In the genomic region with DNA sequence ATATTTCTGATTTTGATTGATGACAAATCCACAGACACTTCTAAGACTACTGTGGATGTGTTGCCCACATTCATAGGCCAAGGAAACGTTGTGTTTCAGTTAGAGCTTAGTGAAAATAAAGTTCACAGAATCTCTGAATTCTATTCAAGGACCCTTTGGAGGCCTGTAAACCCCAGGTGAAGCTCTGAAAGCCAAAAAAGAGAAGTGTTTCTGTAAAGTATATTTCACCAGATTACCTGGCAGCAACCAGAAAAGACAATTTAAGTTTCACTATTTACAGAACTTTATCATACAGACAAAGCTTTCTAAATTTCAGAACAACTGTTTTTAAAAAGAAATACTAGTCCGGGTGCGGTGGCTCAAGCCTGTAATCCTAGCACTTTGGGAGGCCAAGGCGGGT, we compare ENCODE assay signal across 11 cellular contexts. TPM values are rescaled to one million over a fixed set of nuclear protein-coding genes. Genes with fewer than 3 reads are reported as not detected.
DNase-seq lines count a peak whose midpoint lies in the region; ATAC-seq and TF ChIP-seq lines count a peak whose summit lies in the region.
"Had no signal": no experiment of that assay in that cellular context is flagged by ENCODE, and none has a peak within 500 bp of the region (broad histone marks: within the 10 kb centered on the region; RNA-seq: fewer than 3 reads in every experiment).

No MANE protein-coding gene starts in this region.

- H2BK120ac ChIP-seq in trophoblast cell (ENCODE audit: insufficient read depth, low read length, poor library complexity): no peak overlapping the region

- H2AFZ ChIP-seq in MM.1S (ENCODE audit: low read length) (no peak overlapping the region), mammary epithelial cell (ENCODE audit: low read depth, low read length) (no peak overlapping the region), trophoblast cell (ENCODE audit: insufficient read depth, low read length, poor library complexity) (no peak overlapping the region)

- H3K9ac ChIP-seq in MM.1S (ENCODE audit: low read length) (no peak overlapping the region), mammary epithelial cell (ENCODE audit: insufficient read depth, low read length) (no peak overlapping the region), trophoblast cell (ENCODE audit: low read length) (no peak overlapping the region)

- 91% methylated on average over 4 of the region's 4 CpGs for WGBS in mammary epithelial cell (ENCODE audit: low coverage, missing lambda C conversion rate)
- WGBS in trophoblast cell (ENCODE audit: extremely low coverage, insufficient coverage, insufficient read length): no CpG with 5 or more reads among the region's 4 CpGs
- 53 to 77% (median 72%) methylated on average over 4 of the region's 4 CpGs for WGBS in spleen, 5 donors

- peaks cover 11% of the 10 kb centered on the region; the same call in 1 of the 2 replicates for H3K4me1 ChIP-seq in MM.1S (ENCODE audit: low read length)
- peaks cover 14% of the 10 kb centered on the region for H3K4me1 ChIP-seq in mammary epithelial cell (ENCODE audit: insufficient read depth, low read length)
- H3K4me1 ChIP-seq in trophoblast cell (ENCODE audit: control insufficient read depth in 1 of 2, insufficient read depth in 2 of 2, low read length in 2 of 2): no peaks in the 10 kb centered on the region
- peaks cover 17 to 62% (median 41%) of the 10 kb centered on the region in 6 donors for H3K4me1 ChIP-seq in spleen

- in situ Hi-C loops in mammary epithelial cell (cut with MboI; ENCODE audit: low sequenced_read_pairs in 2 of 2): no loop called here

- H3K9me2 ChIP-seq in MM.1S (replicated peaks; ENCODE audit: insufficient read depth, low read length): no peaks in the 10 kb centered on the region

- no peak overlapping the region for H4K8ac ChIP-seq in trophoblast cell (ENCODE audit: low read depth, low read length)

- H3K27ac ChIP-seq in MM.1S (ENCODE audit: low read length) (no peak overlapping the region), mammary epithelial cell (ENCODE audit: insufficient read depth, low read depth, low read length) (no peak overlapping the region), trophoblast cell (ENCODE audit: low read depth, low read length) (no peak overlapping the region), spleen (peak overlapping the region in 4 of 8 donors; percentile 6 to 96 (median 55))
- H3K27ac ChIP-seq: right atrium auricular region had no signal

- no peak overlapping the region for H2BK5ac ChIP-seq in trophoblast cell (ENCODE audit: low read depth, low read length, poor library complexity)

- H3K36me3 ChIP-seq in MM.1S (replicated peaks; ENCODE audit: insufficient read depth, low read length): peaks cover 12% of the 10 kb centered on the region; the same call in 1 of the 2 replicates
- H3K36me3 ChIP-seq in mammary epithelial cell (ENCODE audit: insufficient read depth, low read length): peaks cover 9% of the 10 kb centered on the region
- H3K36me3 ChIP-seq in trophoblast cell (ENCODE audit: control insufficient read depth in 1 of 2, insufficient read depth in 2 of 2, low read length in 2 of 2): peaks cover 10 to 11% of the 10 kb centered on the region in 2 experiments
- H3K36me3 ChIP-seq in spleen: peaks cover 0 to 39% (median 23%) of the 10 kb centered on the region in 6 donors

- CTCF ChIA-PET in mammary epithelial cell (lab: Charles Lee; ENCODE audit: low non-redundant PET): no interaction called here

- no peak overlapping the region for H3K14ac ChIP-seq in trophoblast cell (ENCODE audit: low read length)

- no peak overlapping the region for H2AK5ac ChIP-seq in trophoblast cell (ENCODE audit: low read length)

- intact Hi-C loops in mammary epithelial cell (cut with micrococcal nuclease): no loop called here
- intact Hi-C loops in spleen (cut with DNase I; ENCODE audit: low total_unique reads): no loop called here

- no peaks in the 10 kb centered on the region for H3K27me3 ChIP-seq in MM.1S (replicated peaks; ENCODE audit: insufficient read depth, low read length)
- no peaks in the 10 kb centered on the region for H3K27me3 ChIP-seq in mammary epithelial cell (ENCODE audit: insufficient read depth, low read length)
- H3K27me3 ChIP-seq in trophoblast cell (ENCODE audit: insufficient read depth, low read length): no peaks in the 10 kb centered on the region
- H3K27me3 ChIP-seq in spleen (replicated peaks in 1 of 7): no peaks in the 10 kb centered on the region
- H3K27me3 ChIP-seq: right atrium auricular region had no signal

- peak overlapping the region; percentile 39; the same call in 1 of the 2 replicates for H3K4me2 ChIP-seq in MM.1S (ENCODE audit: low read depth, low read length)
- peak overlapping the region; percentile 10 for H3K4me2 ChIP-seq in mammary epithelial cell (ENCODE audit: insufficient read depth, low read depth, low read length)
- H3K4me2 ChIP-seq in trophoblast cell (ENCODE audit: low read length): no peak overlapping the region

- H4K20me1 ChIP-seq in MM.1S (ENCODE audit: insufficient read depth, low read length): peaks cover 3% of the 10 kb centered on the region; the same call in 1 of the 2 replicates
- no peaks in the 10 kb centered on the region for H4K20me1 ChIP-seq in mammary epithelial cell (ENCODE audit: insufficient read depth, low read length)

- TF ChIP-seq POLR2A in spleen (IDR thresholded peaks at IDR 0.05): no peak

- no peak overlapping the region for H3K23ac ChIP-seq in trophoblast cell (ENCODE audit: low read length)

- no TSS peak for BruUV-seq in mammary epithelial cell (replicated peaks; lab: Mats Ljungman, UMichigan)

- no peak for DNase-seq in MM.1S
- no peak for DNase-seq in mammary epithelial cell
- no peak for DNase-seq in trophoblast cell
- DNase-seq in AG08395 (ENCODE audit: low spot score): no peak
- no peak for DNase-seq in spleen
- DNase-seq: activated CD4-positive, alpha-beta T cell treated with anti-CD3 and anti-CD28 coated beads, Interleukin-2, amount 50 U/mL, for 48 hours; NCI-H2081 treated with DMSO at 0.1 percent for 48 hours had no signal

- peaks cover 10% of the 10 kb centered on the region for H3K79me1 ChIP-seq in trophoblast cell (ENCODE audit: low read length)

- H3K4me3 ChIP-seq in GM12875 (ENCODE audit: low read depth, low read length): peak overlapping the region; percentile 38
- H3K4me3 ChIP-seq in MM.1S (ENCODE audit: low read length): no peak overlapping the region
- H3K4me3 ChIP-seq in mammary epithelial cell (replicated peaks in 1 of 3; ENCODE audit: insufficient read depth in 1 of 3, low read depth in 2 of 3, low read length in 3 of 3): no peak overlapping the region
- no peak overlapping the region for H3K4me3 ChIP-seq in trophoblast cell (ENCODE audit: low read depth, low read length)
- peak overlapping the region in 2 of 8 donors; percentile 92 to 96 for H3K4me3 ChIP-seq in spleen
- H3K4me3 ChIP-seq: right atrium auricular region had no signal

- H3K9me3 ChIP-seq in MM.1S (replicated peaks; ENCODE audit: insufficient read depth, low read length) (no peaks in the 10 kb centered on the region), mammary epithelial cell (replicated peaks; ENCODE audit: insufficient read depth, low read length) (no peaks in the 10 kb centered on the region), trophoblast cell (ENCODE audit: insufficient read depth, low read depth, low read length) (no peaks in the 10 kb centered on the region), spleen (no peaks in the 10 kb centered on the region)
- H3K9me3 ChIP-seq: right atrium auricular region had no signal

- H2BK12ac ChIP-seq in trophoblast cell (ENCODE audit: low read length): no peak overlapping the region

- H3K4ac ChIP-seq in trophoblast cell (ENCODE audit: low read depth, low read length): peak overlapping the region; percentile 69

- TF ChIP-seq CTCF in GM12875 (IDR thresholded peaks at IDR 0.05; ENCODE audit: borderline replicate concordance, insufficient read depth, low read depth, low read length) (no peak), MM.1S (IDR thresholded peaks at IDR 0.05; ENCODE audit: low read length) (no peak), mammary epithelial cell (conservative IDR thresholded peaks at IDR 0.05 in 1 of 2, IDR thresholded peaks at IDR 0.05 in 1 of 2; ENCODE audit: extremely low read depth in 1 of 2, insufficient read depth in 1 of 2, low read depth in 1 of 2, low read length in 2 of 2) (no peak), spleen (IDR thresholded peaks at IDR 0.05 in 8 of 11, conservative IDR thresholded peaks at IDR 0.05 in 3 of 11) (no peak)

- H4K91ac ChIP-seq in trophoblast cell (ENCODE audit: low read depth, low read length): no peak overlapping the region

- H3K79me2 ChIP-seq in MM.1S (ENCODE audit: low read length): peaks cover 70% of the 10 kb centered on the region
- peaks cover 63% of the 10 kb centered on the region for H3K79me2 ChIP-seq in mammary epithelial cell (ENCODE audit: insufficient read depth, low read length)
- peaks cover 13% of the 10 kb centered on the region for H3K79me2 ChIP-seq in trophoblast cell (ENCODE audit: control insufficient read depth, insufficient read depth, low read length, poor library complexity)

- no peak overlapping the region for H4K12ac ChIP-seq in trophoblast cell (ENCODE audit: low read depth, low read length)

- 0 out of 2 replicates have a peak, but pooled peaks cover 6% of the 10 kb centered on the region for H3F3A ChIP-seq in MM.1S (ENCODE audit: insufficient read depth, low read length)

- no peak overlapping the region for H3K18ac ChIP-seq in trophoblast cell (ENCODE audit: low read length)

- ATAC-seq in GM21515 (IDR thresholded peaks at IDR 0.05; ENCODE audit: unreplicated experiment): no peak
- ATAC-seq in GM21447 (IDR thresholded peaks at IDR 0.05; ENCODE audit: unreplicated experiment): no peak

- dilution Hi-C loops in mammary epithelial cell (cut with HindIII; ENCODE audit: low sequenced_read_pairs): no loop called here

RNA-seq across cellular contexts. Expression of a gene that starts 2.6 kb away (rescaled TPM):
- total RNA-seq in mammary epithelial cell (10 to 100 TPM; 28.3 to 42.4 TPM), spleen (10 to 100 TPM; 42.2 to 58.3 (median 52.5) TPM)
- polyA plus RNA-seq in mammary epithelial cell (17.8 TPM), spleen (10 to 100 TPM in 2 of 3 donors, 1 to 10 TPM in 1; 9.5 to 13.8 (median 11.5) TPM)
- 36.2 TPM for polyA minus RNA-seq in mammary epithelial cell
- 25.3 and 28.1 TPM in 2 replicates for polyA plus RNA-seq in trophoblast cell (2013)

RNA-seq across cellular contexts. Expression of a gene that starts 28.7 kb away (rescaled TPM):
- not detected for total RNA-seq in mammary epithelial cell
- not detected for polyA plus RNA-seq in mammary epithelial cell
- polyA minus RNA-seq in mammary epithelial cell: not detected
- polyA plus RNA-seq in trophoblast cell (2013): 0.03 TPM in 2 replicates
- under 1 TPM; 0.19 to 0.85 (median 0.34) TPM for total RNA-seq in spleen
- polyA plus RNA-seq in spleen: 1 to 10 TPM in 1 of 3 donors, under 1 TPM in 2; 0.41 to 3.1 (median 0.45) TPM

RNA-seq across cellular contexts. Expression of a gene that starts 48.9 kb away (rescaled TPM):
- 10 to 100 TPM; 16.7 to 22.5 TPM for total RNA-seq in mammary epithelial cell
- 13.8 TPM for polyA plus RNA-seq in mammary epithelial cell
- polyA minus RNA-seq in mammary epithelial cell: 11.4 TPM
- polyA plus RNA-seq in trophoblast cell (2013): 13.1 and 13.4 TPM in 2 replicates
- total RNA-seq in spleen: 10 to 100 TPM; 21.3 to 27.3 (median 25.1) TPM
- polyA plus RNA-seq in spleen: 10 to 100 TPM in 2 of 3 donors, 1 to 10 TPM in 1; 9.8 to 16.1 (median 13.0) TPM
